ENCODE assay signal across 33 cellular contexts in genomic region chr12:107512391-107512790, GRCh38.
A peak's percentile ranks its signal among the peaks of the same experiment; 100 is the strongest.
DNase-seq lines count a peak whose midpoint lies in the region; ATAC-seq, FAIRE-seq and TF ChIP-seq lines count a peak whose summit lies in the region.
"Had no signal": no experiment of that assay in that cellular context is flagged by ENCODE, and none has a peak within 500 bp of the region (broad histone marks: within the 10 kb centered on the region; RNA-seq: fewer than 3 reads in every experiment).

No MANE protein-coding gene starts in this region.

- ATAC-seq in GM21576 (IDR thresholded peaks at IDR 0.05; ENCODE audit: unreplicated experiment) (no peak), GM21423 (IDR thresholded peaks at IDR 0.05; ENCODE audit: unreplicated experiment) (no peak)
- ATAC-seq: activated T-helper 17 cell treated with anti-CD3 and anti-CD28 coated beads, Interleukin-2, amount 50 U/mL, for 72 hours; effector memory CD8-positive, alpha-beta T cell; left lung; natural killer cell; stimulated activated memory B cell treated with anti-CD40 and anti-IgM and Interleukin-4, amounts not matched to agents 10 μg/mL and 1 μg/mL and 100 μg/mL, for 72 hours had no signal

- no peaks in the 10 kb centered on the region for H3K36me3 ChIP-seq in endodermal cell (ENCODE audit: control insufficient read depth, insufficient read depth, low read length)
- H3K36me3 ChIP-seq in keratinocyte (ENCODE audit: control insufficient read depth in 2 of 2, extremely low read depth in 1 of 2, insufficient read depth in 2 of 2, low read length in 2 of 2), result no peaks in the 10 kb centered on the region
- H3K36me3 ChIP-seq in uterus, result no peaks in the 10 kb centered on the region
- H3K36me3 ChIP-seq: esophagus squamous epithelium, heart right ventricle, left lung, spleen, suprapubic skin had no signal

- intact Hi-C loops in uterus (cut with DNase I; ENCODE audit: low total_unique reads), result no loop called here

- no peak overlapping the region for H3K27ac Mint-ChIP-seq in endodermal cell
- H3K27ac Mint-ChIP-seq: activated B cell treated with CpG ODN at 0.5 μM for 24 hours; activated naive CD8-positive, alpha-beta T cell treated with anti-CD3 and anti-CD28 coated beads, Interleukin-2, amount 10 ng/mL, durations not matched to agents 7 days and 5 days; activated T-helper 17 cell treated with anti-CD3 and anti-CD28 coated beads, Interleukin-2, amount 50 U/mL, for 72 hours; CD4-positive, alpha-beta T cell; effector memory CD8-positive, alpha-beta T cell; natural killer cell; stimulated activated memory B cell treated with anti-CD40 and anti-IgM and Interleukin-4, amounts not matched to agents 10 μg/mL and 1 μg/mL and 100 μg/mL, for 72 hours had no signal

- H3K27ac ChIP-seq in endodermal cell (ENCODE audit: low read depth, low read length) (no peak overlapping the region), keratinocyte (ENCODE audit: control insufficient read depth, insufficient read depth, low read length) (no peak overlapping the region), uterus (no peak overlapping the region)
- H3K27ac ChIP-seq: coronary artery, esophagus squamous epithelium, heart right ventricle, HL-60, left lung, spleen, suprapubic skin had no signal

- H3K27me3 Mint-ChIP-seq in endodermal cell (ENCODE audit: insufficient read depth), result peaks cover 9% of the 10 kb centered on the region
- H3K27me3 Mint-ChIP-seq: activated naive CD8-positive, alpha-beta T cell treated with anti-CD3 and anti-CD28 coated beads, Interleukin-2, amount 10 ng/mL, durations not matched to agents 7 days and 5 days; activated T-helper 17 cell treated with anti-CD3 and anti-CD28 coated beads, Interleukin-2, amount 50 U/mL, for 72 hours; CD4-positive, alpha-beta T cell had no signal

- H3K9me1 ChIP-seq in keratinocyte (ENCODE audit: control insufficient read depth, extremely low read depth, insufficient read depth, low read length), result no peaks in the 10 kb centered on the region

- FAIRE-seq in keratinocyte (lab: Jason Lieb, UNC), result peak; percentile 9
- FAIRE-seq: urothelium cell line had no signal

- TF ChIP-seq CTCF in AG10803 (conservative IDR thresholded peaks at IDR 0.05; ENCODE audit: low read length) (no peak), LNCaP clone FGC (IDR thresholded peaks at IDR 0.05; ENCODE audit: control insufficient read depth, extremely low read depth, insufficient read depth) (no peak), endodermal cell (conservative IDR thresholded peaks at IDR 0.05) (no peak), keratinocyte (optimal IDR thresholded peaks at IDR 0.05 in 1 of 3, IDR thresholded peaks at IDR 0.05 in 1 of 3, conservative IDR thresholded peaks at IDR 0.05 in 1 of 3; ENCODE audit: extremely low read depth in 1 of 3, insufficient read depth in 2 of 3, low read length in 3 of 3) (no peak), uterus (IDR thresholded peaks at IDR 0.05) (no peak)

- no peaks in the 10 kb centered on the region for H3K79me2 ChIP-seq in keratinocyte (ENCODE audit: control insufficient read depth, insufficient read depth, low read length)

- H3K4me3 Mint-ChIP-seq in endodermal cell, result no peak overlapping the region
- H3K4me3 Mint-ChIP-seq: activated B cell treated with CpG ODN at 0.5 μM for 24 hours; activated naive CD8-positive, alpha-beta T cell treated with anti-CD3 and anti-CD28 coated beads, Interleukin-2, amount 10 ng/mL, durations not matched to agents 7 days and 5 days; activated T-helper 17 cell treated with anti-CD3 and anti-CD28 coated beads, Interleukin-2, amount 50 U/mL, for 72 hours; brain; CD4-positive, alpha-beta T cell; effector memory CD8-positive, alpha-beta T cell; natural killer cell; stimulated activated memory B cell treated with anti-CD40 and anti-IgM and Interleukin-4, amounts not matched to agents 10 μg/mL and 1 μg/mL and 100 μg/mL, for 72 hours had no signal

- H3K4me3 ChIP-seq in AG10803 (ENCODE audit: low read length) (no peak overlapping the region), LNCaP clone FGC (ENCODE audit: low read depth, low read length) (no peak overlapping the region), endodermal cell (ENCODE audit: low read length) (no peak overlapping the region), keratinocyte (ENCODE audit: control insufficient read depth in 2 of 3, extremely low read depth in 1 of 3, insufficient read depth in 2 of 3, low read depth in 1 of 3, low read length in 3 of 3) (no peak overlapping the region), uterus (no peak overlapping the region)
- H3K4me3 ChIP-seq: coronary artery, esophagus squamous epithelium, heart right ventricle, left lung, spleen, suprapubic skin had no signal

- H3K4me1 ChIP-seq in endodermal cell (ENCODE audit: control insufficient read depth, insufficient read depth, low read length), result peaks cover 3% of the 10 kb centered on the region
- peaks cover 14% of the 10 kb centered on the region for H3K4me1 ChIP-seq in keratinocyte (ENCODE audit: control insufficient read depth, extremely low read depth, insufficient read depth, low read length)
- H3K4me1 ChIP-seq in uterus, result no peaks in the 10 kb centered on the region
- H3K4me1 ChIP-seq: spleen had no signal

- peak; percentile 80 for DNase-seq in AG10803 (ENCODE audit: low read depth)
- DNase-seq in LNCaP clone FGC (ENCODE audit: low read depth), result peak; percentile 31
- DNase-seq in endodermal cell, result peak; percentile 19
- no peak for DNase-seq in keratinocyte (ENCODE audit: low read depth, low spot score)
- DNase-seq in uterus, result no peak
- DNase-seq: activated B cell treated with CpG ODN at 0.5 μM for 24 hours; activated CD4-positive, alpha-beta T cell treated with anti-CD3 and anti-CD28 coated beads, Interleukin-2, amount 50 U/mL, for 4 hours; activated CD8-positive, alpha-beta memory T cell treated with anti-CD3 and anti-CD28 coated beads, Interleukin-2, amount 50 U/mL, for 4 hours; activated naive CD8-positive, alpha-beta T cell treated with anti-CD3 and anti-CD28 coated beads, Interleukin-2, amount 10 ng/mL, durations not matched to agents 7 days and 5 days; CD4-positive, alpha-beta T cell; effector memory CD8-positive, alpha-beta T cell; esophagus squamous epithelium; heart right ventricle; left lung; midbrain; natural killer cell; NCI-H1417 treated with DMSO at 0.1 percent for 48 hours; NCI-H446 treated with DMSO at 0.1 percent for 48 hours; NK-92 treated with Interleukin-12 subunit alpha and Interleukin-12 subunit beta, amount 100 ng/mL, for 24 hours; SIG-M5; spleen; stimulated activated CD4-positive, alpha-beta T cell treated with anti-CD3 and anti-CD28 coated beads, Interleukin-4, amount 100 ng/mL, for 1 hour; SW 1271; T1000 had no signal

- H3K9me3 ChIP-seq in endodermal cell (ENCODE audit: control insufficient read depth, low read length) (no peaks in the 10 kb centered on the region), keratinocyte (ENCODE audit: control insufficient read depth, low read depth, low read length) (no peaks in the 10 kb centered on the region), uterus (no peaks in the 10 kb centered on the region)
- H3K9me3 ChIP-seq: esophagus squamous epithelium, heart right ventricle, left lung, spleen, suprapubic skin had no signal

- no peaks in the 10 kb centered on the region for H4K20me1 ChIP-seq in keratinocyte (ENCODE audit: control insufficient read depth, extremely low read depth, insufficient read depth, low read length)

- TF ChIP-seq POLR2A in uterus (IDR thresholded peaks at IDR 0.05), result no peak

- H3K36me3 Mint-ChIP-seq in endodermal cell (ENCODE audit: low read depth), result no peaks in the 10 kb centered on the region
- H3K36me3 Mint-ChIP-seq: brain; natural killer cell; stimulated activated memory B cell treated with anti-CD40 and anti-IgM and Interleukin-4, amounts not matched to agents 10 μg/mL and 1 μg/mL and 100 μg/mL, for 72 hours had no signal

- H3K4me2 ChIP-seq in keratinocyte (ENCODE audit: control insufficient read depth, extremely low read depth, insufficient read depth, low read depth, low read length), result no peak overlapping the region

- H3K9ac ChIP-seq in endodermal cell (ENCODE audit: extremely low read depth, low read length, poor library complexity, severe bottlenecking) (no peak overlapping the region), keratinocyte (ENCODE audit: control insufficient read depth, extremely low read depth, insufficient read depth, low read length) (no peak overlapping the region)

- H2AFZ ChIP-seq in keratinocyte (ENCODE audit: control insufficient read depth, low read length), result no peak overlapping the region

- 93 to 95% methylated on average over 2 to 3 of the region's 3 CpGs for WGBS in endodermal cell (ENCODE audit: insufficient coverage in 1 of 2, insufficient read length in 1 of 2), 2 experiments

- H3K4me1 Mint-ChIP-seq in endodermal cell, result peaks cover 9% of the 10 kb centered on the region

- no peaks in the 10 kb centered on the region for H3K9me3 Mint-ChIP-seq in endodermal cell
- H3K9me3 Mint-ChIP-seq: activated B cell treated with CpG ODN at 0.5 μM for 24 hours; activated naive CD8-positive, alpha-beta T cell treated with anti-CD3 and anti-CD28 coated beads, Interleukin-2, amount 10 ng/mL, durations not matched to agents 7 days and 5 days; CD4-positive, alpha-beta T cell; effector memory CD8-positive, alpha-beta T cell; natural killer cell had no signal

- H3K27me3 ChIP-seq in endodermal cell (ENCODE audit: control insufficient read depth, insufficient read depth, low read length, poor library complexity, severe bottlenecking) (no peaks in the 10 kb centered on the region), keratinocyte (ENCODE audit: control insufficient read depth, extremely low read depth, insufficient read depth, low read length) (no peaks in the 10 kb centered on the region), uterus (no peaks in the 10 kb centered on the region)
- H3K27me3 ChIP-seq: esophagus squamous epithelium, suprapubic skin had no signal

- dilution Hi-C loops in keratinocyte (cut with MboI; ENCODE audit: extremely low pct_ligation_motif_present, low sequenced_read_pairs), result no loop called here

Comparison
In these comparisons a context has a peak if more than half of its experiments do, and no peak if none do; other contexts are left out.
1. DNase-seq: peak in AG10803 (single experiment), LNCaP clone FGC (single experiment) and endodermal cell (single experiment); none in keratinocyte (single experiment) and uterus (0 of 2).